ENCODE assay signal across 15 cellular contexts in genomic region chr15:89379423-89379735, GRCh38. TPM values are rescaled to one million over a fixed set of nuclear protein-coding genes. Genes with fewer than 3 reads are reported as not detected.
DNase-seq lines count a peak whose midpoint lies in the region; ATAC-seq and TF ChIP-seq lines count a peak whose summit lies in the region.
"Had no signal": no experiment of that assay in that cellular context is flagged by ENCODE, and none has a peak within 500 bp of the region (broad histone marks: within the 10 kb centered on the region; RNA-seq: fewer than 3 reads in every experiment).

No MANE protein-coding gene starts in this region.

- H3K36me3 ChIP-seq in OCI-LY7 (ENCODE audit: insufficient read depth, low read length): no peaks in the 10 kb centered on the region
- H3K36me3 ChIP-seq: tibial nerve had no signal

- H3K27ac Mint-ChIP-seq in activated T-cell treated with anti-CD3 and anti-CD28 coated beads, Interleukin-2, amount 50 U/mL, for 24 hours: no peak overlapping the region
- H3K27ac Mint-ChIP-seq in activated CD8-positive, alpha-beta T cell treated with anti-CD3 and anti-CD28 coated beads for 36 hours: no peak overlapping the region
- peak overlapping the region in 1 of 2 donors; percentile 98 for H3K27ac Mint-ChIP-seq in stimulated activated naive CD8-positive, alpha-beta T cell treated with anti-CD3 and anti-CD28 coated beads, Interleukin-15, amount 100 ng/mL, for 72 hours
- H3K27ac Mint-ChIP-seq: activated CD4-positive, alpha-beta T cell treated with anti-CD3 and anti-CD28 coated beads for 36 hours had no signal

- H3K36me3 Mint-ChIP-seq in activated T-cell treated with anti-CD3 and anti-CD28 coated beads, Interleukin-2, amount 50 U/mL, for 24 hours (ENCODE audit: low read depth): no peaks in the 10 kb centered on the region
- no peaks in the 10 kb centered on the region for H3K36me3 Mint-ChIP-seq in activated CD8-positive, alpha-beta T cell treated with anti-CD3 and anti-CD28 coated beads for 36 hours (ENCODE audit: low read depth)

- POLR2A ChIA-PET in activated CD8-positive, alpha-beta T cell treated with anti-CD3 and anti-CD28 coated beads for 36 hours (lab: Charles Lee): interaction anchor here (0.6 to 1.2 kb wide), 2 partner anchors 24 to 515 kb away, joined by 3 to 7 read pairs; partner anchors contain the start of gene AP3S2
- POLR2A ChIA-PET in OCI-LY7 (lab: Charles Lee): no interaction called here

- CTCF ChIA-PET in activated CD8-positive, alpha-beta T cell treated with anti-CD3 and anti-CD28 coated beads for 36 hours (lab: Charles Lee): interaction anchor here (0.8 to 14.0 kb wide), 10 partner anchors 10 to 93 kb away, joined by 3 to 165 read pairs (median 6); no protein-coding TSS in a partner anchor
- CTCF ChIA-PET in OCI-LY7 (lab: Charles Lee; ENCODE audit: unreplicated experiment): no interaction called here

- H3K9me3 ChIP-seq in iPS-18c (ENCODE audit: control insufficient read depth, insufficient read depth, low read length) (peaks cover 3% of the 10 kb centered on the region), OCI-LY7 (ENCODE audit: low read length) (no peaks in the 10 kb centered on the region)
- H3K9me3 ChIP-seq: tibial nerve had no signal

- BruUV-seq in OCI-LY7 (replicated peaks; lab: Mats Ljungman, UMichigan): no TSS peak

- peaks cover 81% of the 10 kb centered on the region for H3K27me3 Mint-ChIP-seq in activated T-cell treated with anti-CD3 and anti-CD28 coated beads, Interleukin-2, amount 50 U/mL, for 24 hours
- H3K27me3 Mint-ChIP-seq in activated CD8-positive, alpha-beta T cell treated with anti-CD3 and anti-CD28 coated beads for 36 hours: peaks cover 66% of the 10 kb centered on the region
- H3K27me3 Mint-ChIP-seq in stimulated activated naive CD8-positive, alpha-beta T cell treated with anti-CD3 and anti-CD28 coated beads, Interleukin-15, amount 100 ng/mL, for 72 hours: peaks cover 89% of the 10 kb centered on the region

- intact Hi-C loops in activated CD8-positive, alpha-beta T cell treated with anti-CD3 and anti-CD28 coated beads for 36 hours (cut with micrococcal nuclease): no loop called here
- intact Hi-C loops in OCI-LY7 (cut with micrococcal nuclease; ENCODE audit: unreplicated experiment): no loop called here

- H3K9me2 ChIP-seq in OCI-LY7 (ENCODE audit: insufficient read depth, low read length): no peaks in the 10 kb centered on the region

- peak overlapping the region; percentile 36 for H3K4me3 ChIP-seq in iPS-18c (ENCODE audit: insufficient read depth, low read depth, low read length)
- no peak overlapping the region for H3K4me3 ChIP-seq in OCI-LY7 (ENCODE audit: low read depth, low read length, poor library complexity, severe bottlenecking)
- H3K4me3 ChIP-seq: GM12878 had no signal

- DNase-seq in activated T-cell treated with anti-CD3 and anti-CD28 coated beads, Interleukin-2, amount 50 U/mL, for 24 hours: no peak
- DNase-seq in activated T-cell treated with anti-CD3 and anti-CD28 coated beads for 4 hours: no peak
- no peak for DNase-seq in activated CD8-positive, alpha-beta T cell treated with anti-CD3 and anti-CD28 coated beads for 36 hours
- no peak for DNase-seq in stimulated activated naive CD8-positive, alpha-beta T cell treated with anti-CD3 and anti-CD28 coated beads, Interleukin-15, amount 100 ng/mL, for 72 hours
- DNase-seq in NCI-H446 treated with DMSO at 0.1 percent for 48 hours (lab: John Stamatoyannopoulos, UW): no peak
- DNase-seq in OCI-LY7 (ENCODE audit: low spot score): no peak
- DNase-seq: activated CD4-positive, alpha-beta T cell treated with anti-CD3 and anti-CD28 coated beads for 36 hours; DMS53; NCI-H1417 treated with DMSO at 0.1 percent for 48 hours; NCI-H526 treated with DMSO at 0.1 percent for 48 hours had no signal

- no peaks in the 10 kb centered on the region for H4K20me1 ChIP-seq in OCI-LY7 (ENCODE audit: insufficient read depth, low read length)

- no peak for ATAC-seq in activated CD8-positive, alpha-beta T cell treated with anti-CD3 and anti-CD28 coated beads for 36 hours
- no peak for ATAC-seq in stimulated activated naive CD8-positive, alpha-beta T cell treated with anti-CD3 and anti-CD28 coated beads, Interleukin-15, amount 100 ng/mL, for 72 hours
- ATAC-seq in GM18909 (IDR thresholded peaks at IDR 0.05; ENCODE audit: poor library complexity, unreplicated experiment): no peak
- ATAC-seq: activated CD4-positive, alpha-beta T cell treated with anti-CD3 and anti-CD28 coated beads for 36 hours; GM12878; HCT116 had no signal

- H3K4me2 ChIP-seq in OCI-LY7 (ENCODE audit: low read length): no peak overlapping the region

- H3K9me3 Mint-ChIP-seq in activated T-cell treated with anti-CD3 and anti-CD28 coated beads, Interleukin-2, amount 50 U/mL, for 24 hours: no peaks in the 10 kb centered on the region
- no peaks in the 10 kb centered on the region for H3K9me3 Mint-ChIP-seq in activated CD8-positive, alpha-beta T cell treated with anti-CD3 and anti-CD28 coated beads for 36 hours
- no peaks in the 10 kb centered on the region for H3K9me3 Mint-ChIP-seq in stimulated activated naive CD8-positive, alpha-beta T cell treated with anti-CD3 and anti-CD28 coated beads, Interleukin-15, amount 100 ng/mL, for 72 hours

- no peaks in the 10 kb centered on the region for H3K4me1 ChIP-seq in OCI-LY7 (ENCODE audit: insufficient read depth, low read length, poor library complexity, severe bottlenecking)

- H3K4me1 Mint-ChIP-seq in activated T-cell treated with anti-CD3 and anti-CD28 coated beads, Interleukin-2, amount 50 U/mL, for 24 hours (ENCODE audit: low read depth): peaks cover 7% of the 10 kb centered on the region
- H3K4me1 Mint-ChIP-seq in activated CD8-positive, alpha-beta T cell treated with anti-CD3 and anti-CD28 coated beads for 36 hours (ENCODE audit: low read depth): peaks cover 14% of the 10 kb centered on the region
- H3K4me1 Mint-ChIP-seq in stimulated activated naive CD8-positive, alpha-beta T cell treated with anti-CD3 and anti-CD28 coated beads, Interleukin-15, amount 100 ng/mL, for 72 hours: peaks cover 18% of the 10 kb centered on the region

- no peak overlapping the region for H2AFZ ChIP-seq in OCI-LY7 (ENCODE audit: low read length)

- TF ChIP-seq CTCF in activated CD8-positive, alpha-beta T cell treated with anti-CD3 and anti-CD28 coated beads for 36 hours (IDR thresholded peaks at IDR 0.05): no peak
- no peak for TF ChIP-seq CTCF in OCI-LY7 (conservative IDR thresholded peaks at IDR 0.05; ENCODE audit: low read length)

- no peak overlapping the region for H3K27ac ChIP-seq in OCI-LY7 (ENCODE audit: low read depth, low read length, poor library complexity, severe bottlenecking)
- H3K27ac ChIP-seq: tibial nerve had no signal

- H3K4me3 Mint-ChIP-seq in activated T-cell treated with anti-CD3 and anti-CD28 coated beads, Interleukin-2, amount 50 U/mL, for 24 hours: peak overlapping the region; percentile 48
- H3K4me3 Mint-ChIP-seq in activated CD8-positive, alpha-beta T cell treated with anti-CD3 and anti-CD28 coated beads for 36 hours: peak overlapping the region; percentile 67
- H3K4me3 Mint-ChIP-seq in stimulated activated naive CD8-positive, alpha-beta T cell treated with anti-CD3 and anti-CD28 coated beads, Interleukin-15, amount 100 ng/mL, for 72 hours: peak overlapping the region; percentile 58 to 76
- H3K4me3 Mint-ChIP-seq: activated CD4-positive, alpha-beta T cell treated with anti-CD3 and anti-CD28 coated beads for 36 hours had no signal

- H3K79me2 ChIP-seq in OCI-LY7 (ENCODE audit: insufficient read depth, low read depth, low read length): no peaks in the 10 kb centered on the region

RNA-seq across cellular contexts. Expression of gene POLG, which starts 44.8 kb away (rescaled TPM):
- total RNA-seq in activated CD8-positive, alpha-beta T cell treated with anti-CD3 and anti-CD28 coated beads for 36 hours: 100 to 1,000 TPM; 101 to 106 TPM
- 78.3 and 80.2 TPM in 2 replicates for total RNA-seq in OCI-LY7 (2014; rRNA removed; shearing (Covaris generic))
- total RNA-seq in OCI-LY7 (2022): 91.6 and 93.7 TPM in 2 replicates
